ENCODE assay signal across 25 cellular contexts in the genomic region with DNA sequence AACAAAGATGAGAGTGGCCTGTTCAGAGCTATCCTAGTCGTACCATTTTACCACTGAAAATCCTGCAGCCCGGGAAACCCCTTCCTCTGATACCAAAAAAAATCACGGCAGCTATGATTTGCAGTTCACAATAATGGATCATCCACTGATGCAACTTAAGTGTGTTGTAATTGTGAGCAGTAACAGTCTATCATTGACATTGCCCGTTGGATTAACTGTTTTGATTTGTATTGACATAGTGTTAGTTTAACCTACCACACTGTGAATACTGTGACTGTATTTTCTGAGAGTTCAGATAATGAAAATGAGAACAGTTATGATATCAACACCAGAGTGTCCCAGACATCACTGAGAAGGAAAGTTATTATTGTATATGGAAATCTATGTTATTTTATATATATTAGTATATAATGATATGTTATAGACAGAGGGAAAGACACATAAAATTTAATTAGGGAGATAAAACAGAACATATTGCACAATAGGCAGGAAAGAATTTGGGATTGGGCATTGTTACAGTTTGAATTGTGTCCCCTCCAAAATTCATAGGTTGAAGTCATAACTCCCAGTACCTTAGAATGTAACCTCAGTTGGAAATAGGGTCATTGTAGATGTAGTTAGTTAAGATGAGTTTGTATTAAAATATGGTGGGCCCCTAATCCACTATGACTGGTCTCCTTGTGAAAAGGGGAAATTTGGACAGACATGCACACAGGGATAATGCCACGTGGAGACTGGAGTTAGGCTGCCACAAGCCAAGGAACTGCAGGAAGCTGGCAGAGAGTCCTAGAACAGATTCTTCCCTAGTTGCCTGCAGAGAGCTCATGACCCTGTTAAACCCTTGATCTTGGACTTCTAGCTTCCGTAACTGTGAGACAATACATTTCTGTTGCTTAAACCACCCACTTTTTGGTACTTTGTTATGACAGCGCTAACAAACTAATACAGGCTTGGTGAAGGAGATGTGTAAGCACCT. TPM values are rescaled to one million over a fixed set of nuclear protein-coding genes. Genes with fewer than 3 reads are reported as not detected.
DNase-seq lines count a peak whose midpoint lies in the region; ATAC-seq, FAIRE-seq and TF ChIP-seq lines count a peak whose summit lies in the region.
"Had no signal": no experiment of that assay in that cellular context is flagged by ENCODE, and none has a peak within 500 bp of the region (broad histone marks: within the 10 kb centered on the region; RNA-seq: fewer than 3 reads in every experiment).

No MANE protein-coding gene starts in this region.

- in situ Hi-C loops in mammary epithelial cell (cut with MboI; ENCODE audit: low sequenced_read_pairs in 2 of 2) (no loop called here), IMR-90 (cut with MboI; ENCODE audit: low sequenced_read_pairs) (no loop called here)

- H3K9ac ChIP-seq in mammary epithelial cell (ENCODE audit: insufficient read depth, low read length) (no peak overlapping the region), IMR-90 (ENCODE audit: low read depth, low read length) (no peak overlapping the region)
- H3K9ac ChIP-seq: GM23248, KMS-11 had no signal

- H3K27ac ChIP-seq in mammary epithelial cell (ENCODE audit: insufficient read depth, low read depth, low read length) (no peak overlapping the region), IMR-90 (ENCODE audit: insufficient read depth, low read length) (no peak overlapping the region), right lobe of liver (no peak overlapping the region)
- H3K27ac ChIP-seq: GM23248, KMS-11, SK-N-MC had no signal

- H2AK5ac ChIP-seq in IMR-90 (ENCODE audit: low read depth, low read length): no peak overlapping the region

- H3K4ac ChIP-seq in IMR-90 (ENCODE audit: low read depth, low read length): no peak overlapping the region

- H3K36me3 ChIP-seq in mammary epithelial cell (ENCODE audit: insufficient read depth, low read length) (no peaks in the 10 kb centered on the region), IMR-90 (ENCODE audit: control insufficient read depth, insufficient read depth, low read length) (no peaks in the 10 kb centered on the region), bronchial epithelial cell (ENCODE audit: control insufficient read depth, insufficient read depth, low read length) (no peaks in the 10 kb centered on the region), right lobe of liver (peaks cover 0 to 21% (median 9%) of the 10 kb centered on the region in 4 donors)

- intact Hi-C loops in mammary epithelial cell (cut with micrococcal nuclease): no loop called here
- intact Hi-C loops in MCF 10A (cut with micrococcal nuclease): no loop called here
- intact Hi-C loops in IMR-90 (cut with micrococcal nuclease): no loop called here
- intact Hi-C loops in right lobe of liver (cut with DNase I): no loop called here

- DNase-seq in mammary epithelial cell (no peak), MCF 10A (ENCODE audit: unreplicated experiment) (no peak), IMR-90 (no peak), bronchial epithelial cell (ENCODE audit: low read depth) (no peak), right lobe of liver (no peak), germinal center (ENCODE audit: low spot score) (no peak)
- no peak for DNase-seq in activated naive CD4-positive, alpha-beta T cell treated with anti-CD3 and anti-CD28 coated beads, Interleukin-2, amount 50 U/mL, for 16 hours
- DNase-seq: 8988T, AML-193, DMS79, GM23248, H9, HFFc6, NCI-H1417, NCI-H1694 treated with DMSO at 0.1 percent for 48 hours, NCI-H2081 treated with DMSO at 0.1 percent for 48 hours, NCI-H2171 treated with DMSO at 0.1 percent for 48 hours, NCI-H526 treated with DMSO at 0.1 percent for 48 hours, SHP77 treated with DMSO at 0.1 percent for 48 hours had no signal

- H3K79me1 ChIP-seq in IMR-90 (ENCODE audit: low read depth in 1 of 2, low read length in 2 of 2): no peaks in the 10 kb centered on the region

- 86% methylated on average over 7 of the region's 7 CpGs for WGBS in mammary epithelial cell (ENCODE audit: low coverage, missing lambda C conversion rate)
- 40% methylated on average over 1 of the region's 7 CpGs; no CpG with 5 or more reads in 1 of the 2 experiments for WGBS in IMR-90 (ENCODE audit: extremely low coverage in 2 of 2, insufficient read length in 1 of 2), 2 experiments
- WGBS in right lobe of liver (ENCODE audit: insufficient coverage, low coverage, low lambda C conversion rate, missing lambda C conversion rate): 54% methylated on average over 6 of the region's 7 CpGs

- H3K4me3 ChIP-seq in mammary epithelial cell (replicated peaks in 1 of 3; ENCODE audit: insufficient read depth in 1 of 3, low read depth in 2 of 3, low read length in 3 of 3) (no peak overlapping the region), IMR-90 (ENCODE audit: insufficient read depth, low read depth, low read length) (no peak overlapping the region), bronchial epithelial cell (ENCODE audit: low read depth, low read length) (no peak overlapping the region), right lobe of liver (no peak overlapping the region)
- H3K4me3 ChIP-seq: GM23248, SK-N-MC had no signal

- H3K79me2 ChIP-seq in mammary epithelial cell (ENCODE audit: insufficient read depth, low read length): no peaks in the 10 kb centered on the region

- FAIRE-seq in bronchial epithelial cell (lab: Jason Lieb, UNC): peak; percentile 92
- FAIRE-seq: D721Med, GM12891 had no signal

- no peak overlapping the region for H4K5ac ChIP-seq in IMR-90 (ENCODE audit: low read depth, low read length)

- H3K4me1 ChIP-seq in mammary epithelial cell (ENCODE audit: insufficient read depth, low read length) (peaks cover 15% of the 10 kb centered on the region), IMR-90 (ENCODE audit: control insufficient read depth, insufficient read depth, low read length) (peaks cover 4% of the 10 kb centered on the region; the same call in 1 of the 2 replicates), right lobe of liver (peaks cover 0 to 26% (median 2%) of the 10 kb centered on the region in 4 donors)

- H2BK120ac ChIP-seq in IMR-90 (ENCODE audit: low read depth, low read length): no peak overlapping the region

- H4K20me1 ChIP-seq in mammary epithelial cell (ENCODE audit: insufficient read depth, low read length) (no peaks in the 10 kb centered on the region), IMR-90 (ENCODE audit: insufficient read depth, low read length) (no peaks in the 10 kb centered on the region)

- ATAC-seq in IMR-90 (ENCODE audit: low read depth) (no peak), right lobe of liver (peak in 3 of 4 donors; percentile 41 to 78 (median 64)), HG03175 (IDR thresholded peaks at IDR 0.05; ENCODE audit: unreplicated experiment) (no peak)

- TF ChIP-seq POLR2A in IMR-90 (IDR thresholded peaks at IDR 0.05; ENCODE audit: low read depth, low read length) (no peak), right lobe of liver (IDR thresholded peaks at IDR 0.05) (no peak)

- BruUV-seq in mammary epithelial cell (replicated peaks; lab: Mats Ljungman, UMichigan) (no TSS peak), MCF 10A (replicated peaks; lab: Mats Ljungman, UMichigan) (no TSS peak), IMR-90 (replicated peaks; lab: Mats Ljungman, UMichigan) (no TSS peak)

- H4K91ac ChIP-seq in IMR-90 (ENCODE audit: insufficient read depth, low read depth, low read length): no peak overlapping the region

- H3K4me1 Mint-ChIP-seq in MCF 10A (ENCODE audit: insufficient read depth, unreplicated experiment): peaks cover 24% of the 10 kb centered on the region
- H3K4me1 Mint-ChIP-seq: CD14-positive monocyte had no signal

- H3K9me3 ChIP-seq in mammary epithelial cell (replicated peaks; ENCODE audit: insufficient read depth, low read length) (no peaks in the 10 kb centered on the region), IMR-90 (ENCODE audit: control insufficient read depth, insufficient read depth, low read length) (no peaks in the 10 kb centered on the region), right lobe of liver (no peaks in the 10 kb centered on the region)

- H3K27ac Mint-ChIP-seq in MCF 10A (ENCODE audit: low read depth, unreplicated experiment): no peak overlapping the region
- H3K27ac Mint-ChIP-seq: H9, HFFc6 had no signal

- H3K23ac ChIP-seq in IMR-90 (ENCODE audit: low read depth, low read length): no peak overlapping the region

- no peak overlapping the region for H3K18ac ChIP-seq in IMR-90 (ENCODE audit: low read depth, low read length)

- peak overlapping the region; percentile 21 for H2AFZ ChIP-seq in mammary epithelial cell (ENCODE audit: low read depth, low read length)
- H2AFZ ChIP-seq in IMR-90 (replicated peaks; ENCODE audit: low read length, poor library complexity): no peak overlapping the region
- H2AFZ ChIP-seq: GM23248 had no signal

- no peak overlapping the region for H3K4me3 Mint-ChIP-seq in MCF 10A (ENCODE audit: unreplicated experiment)
- H3K4me3 Mint-ChIP-seq: CD14-positive monocyte, H9, HFFc6 had no signal

- H3K9me1 ChIP-seq in IMR-90 (ENCODE audit: insufficient read depth, low read length): no peaks in the 10 kb centered on the region; the same call in 1 of the 2 replicates

- H3K36me3 Mint-ChIP-seq in MCF 10A (ENCODE audit: insufficient read depth, unreplicated experiment): no peaks in the 10 kb centered on the region
- H3K36me3 Mint-ChIP-seq: CD14-positive monocyte had no signal

- no peak overlapping the region for H2AK9ac ChIP-seq in IMR-90 (replicated peaks; ENCODE audit: low read depth, low read length, poor library complexity)

- H2BK15ac ChIP-seq in IMR-90 (ENCODE audit: low read depth, low read length): no peak overlapping the region

- H2BK5ac ChIP-seq in IMR-90 (ENCODE audit: low read depth, low read length, poor library complexity, severe bottlenecking): no peak overlapping the region

- no peak overlapping the region for H2BK20ac ChIP-seq in IMR-90 (ENCODE audit: low read depth, low read length)

- no peaks in the 10 kb centered on the region for H3K27me3 Mint-ChIP-seq in MCF 10A (ENCODE audit: insufficient read depth, unreplicated experiment)

- H3K27me3 ChIP-seq in mammary epithelial cell (ENCODE audit: insufficient read depth, low read length) (no peaks in the 10 kb centered on the region), IMR-90 (ENCODE audit: control insufficient read depth, insufficient read depth, low read length) (no peaks in the 10 kb centered on the region), bronchial epithelial cell (ENCODE audit: control insufficient read depth, insufficient read depth, low read length) (no peaks in the 10 kb centered on the region), right lobe of liver (no peaks in the 10 kb centered on the region)

- POLR2A ChIA-PET in MCF 10A (lab: Yijun Ruan, JAX): no interaction called here
- POLR2A ChIA-PET in IMR-90 (lab: Charles Lee; ENCODE audit: unreplicated experiment): no interaction called here

- H3K9me3 Mint-ChIP-seq in MCF 10A (ENCODE audit: unreplicated experiment): no peaks in the 10 kb centered on the region
- H3K9me3 Mint-ChIP-seq: H9, HFFc6 had no signal

- CTCF ChIA-PET in mammary epithelial cell (lab: Charles Lee; ENCODE audit: low non-redundant PET) (no interaction called here), MCF 10A (lab: Yijun Ruan, JAX) (interaction anchor here (0.6 to 1.5 kb wide), 2 partner anchors 62 to 131 kb away, joined by 3 read pairs; a partner anchor contains a TSS), IMR-90 (lab: Yijun Ruan, JAX) (no interaction called here)

- no peak for TF ChIP-seq RAD21 in IMR-90 (IDR thresholded peaks at IDR 0.05; ENCODE audit: low read length)

- H4K8ac ChIP-seq in IMR-90 (ENCODE audit: low read depth in 2 of 2, low read length in 2 of 2): no peak overlapping the region

- H3K14ac ChIP-seq in IMR-90 (replicated peaks; ENCODE audit: low read depth, low read length): no peak overlapping the region

- TF ChIP-seq CTCF in mammary epithelial cell (conservative IDR thresholded peaks at IDR 0.05 in 1 of 2, IDR thresholded peaks at IDR 0.05 in 1 of 2; ENCODE audit: extremely low read depth in 1 of 2, insufficient read depth in 1 of 2, low read depth in 1 of 2, low read length in 2 of 2) (no peak), MCF 10A (IDR thresholded peaks at IDR 0.05; ENCODE audit: unreplicated experiment) (no peak), IMR-90 (conservative IDR thresholded peaks at IDR 0.05; ENCODE audit: low read depth, low read length) (no peak), bronchial epithelial cell (IDR thresholded peaks at IDR 0.05; ENCODE audit: insufficient read depth, low read length, severe bottlenecking) (no peak), right lobe of liver (IDR thresholded peaks at IDR 0.05) (no peak)

- H3K56ac ChIP-seq in IMR-90 (ENCODE audit: extremely low read depth, insufficient read depth, low read length): no peak overlapping the region

- dilution Hi-C loops in mammary epithelial cell (cut with HindIII; ENCODE audit: low sequenced_read_pairs) (no loop called here), IMR-90 (cut with HindIII; ENCODE audit: low sequenced_read_pairs, unreplicated experiment) (no loop called here)

- H3K4me2 ChIP-seq in mammary epithelial cell (ENCODE audit: insufficient read depth, low read depth, low read length): no peak overlapping the region
- no peak overlapping the region for H3K4me2 ChIP-seq in IMR-90 (ENCODE audit: low read depth, low read length)
- H3K4me2 ChIP-seq: KMS-11 had no signal

RNA-seq across cellular contexts. Expression of a gene that starts 54.4 kb away (rescaled TPM):
- 1 to 10 TPM in 1 of 2 donors, under 1 TPM in 1; 0.73 to 2.3 TPM for total RNA-seq in mammary epithelial cell
- 0.18 TPM for polyA plus RNA-seq in mammary epithelial cell
- 0.57 TPM for polyA minus RNA-seq in mammary epithelial cell
- 1.9 and 2.3 TPM in 2 replicates for total RNA-seq in MCF 10A (2022)
- total RNA-seq in IMR-90 (2012; rRNA removed): 0.36 and 0.83 TPM in 2 replicates
- 0.16 and 0.22 TPM in 2 replicates for polyA plus RNA-seq in IMR-90 (2012; rRNA removed)
- 0.03 and 0.04 TPM in 2 replicates for polyA plus RNA-seq in IMR-90 (2012; cell fraction: cytosol; rRNA removed)
- 0.01 and 0.14 TPM in 2 replicates for polyA plus RNA-seq in IMR-90 (2012; cell fraction: nucleus; rRNA removed; ENCODE audit: low replicate concordance)
- 0.51 and 0.53 TPM in 2 replicates for total RNA-seq in bronchial epithelial cell
- 100 to 1,000 TPM in 3 of 6 experiments, 10 to 100 TPM in 3; 45.6 to 181 (median 106) TPM for total RNA-seq in right lobe of liver
- total RNA-seq: GM23248 had no signal
- polyA plus RNA-seq: CD14-positive monocyte, GM23248 had no signal

Comparison
In these comparisons a context has a peak if more than half of its experiments do, and no peak if none do; other contexts are left out.
1. ATAC-seq: peak in right lobe of liver (3 of 4); none in IMR-90 (single experiment) and HG03175 (single experiment).
2. RNA of a gene that starts 54.4 kb away (total RNA-seq): 45.6 to 181 TPM in right lobe of liver; 0.73 to 2.3 TPM in mammary epithelial cell, 1.9 to 2.3 TPM in MCF 10A, 0.51 to 0.53 TPM in bronchial epithelial cell and 0.36 to 0.83 TPM in IMR-90; every median in the first group is over 10 times any median in the second.